In genomic region chr11:7898666-7899283, GRCh38 we compare ENCODE assay signal across 29 cellular contexts. TPM values are rescaled to one million over a fixed set of nuclear protein-coding genes. Genes with fewer than 3 reads are reported as not detected.
"Had no signal": no experiment of that assay in that cellular context is flagged by ENCODE, and none has a peak within 500 bp of the region (broad histone marks: within the 10 kb centered on the region; RNA-seq: fewer than 3 reads in every experiment).

No MANE protein-coding gene starts in this region.

- H3K36me3 ChIP-seq: lower lobe of right lung, pancreas, prostate gland, spleen, suprapubic skin, thoracic aorta, tibial artery, uterus had no signal

- H3K27ac ChIP-seq: lower lobe of right lung, pancreas, prostate gland, spleen, suprapubic skin, thoracic aorta, tibial artery, uterus had no signal

- H3K4me3 ChIP-seq: lower lobe of right lung, pancreas, prostate gland, skin epidermis, spleen, suprapubic skin, thoracic aorta, tibial artery, uterus had no signal

- DNase-seq: kidney glomerular epithelial cell; left cardiac atrium; lower lobe of right lung; mammary epithelial cell; mesenchymal stem cell; naive thymus-derived CD8-positive, alpha-beta T cell; nucleus accumbens; pancreas; posterior cingulate gyrus; retina; right cardiac atrium; spleen; stimulated activated CD4-positive, alpha-beta T cell treated with anti-CD3 and anti-CD28 coated beads, Interleukin-4, amount 100 ng/mL, for 24 hours; stimulated activated naive CD4-positive, alpha-beta T cell; tibial artery; uterus had no signal

- H3K27me3 ChIP-seq: pancreas, spleen, suprapubic skin, tibial artery, uterus had no signal

- H3K9me3 ChIP-seq: lower lobe of right lung, pancreas, prostate gland, suprapubic skin, thoracic aorta, tibial artery, uterus had no signal

- ATAC-seq: left cardiac atrium; left lobe of liver; lower lobe of right lung; naive thymus-derived CD8-positive, alpha-beta T cell; pancreas; sciatic nerve; stimulated activated effector memory CD8-positive, alpha-beta T cell treated with anti-CD3 and anti-CD28 coated beads, Interleukin-12 subunit alpha, Interleukin-12 subunit beta, amount 100 ng/mL, for 72 hours had no signal

- FAIRE-seq: keratinocyte, pancreas had no signal

- H3K4me1 ChIP-seq: lower lobe of right lung, prostate gland, spleen, suprapubic skin, tibial artery, uterus had no signal

RNA-seq across cellular contexts. Expression of gene OR10A6, which starts 32.3 kb away (rescaled TPM):
- total RNA-seq: left cardiac atrium; left lobe of liver; liver; lower lobe of right lung; mammary epithelial cell; mucosa of gallbladder; naive thymus-derived CD8-positive, alpha-beta T cell; neural crest cell; pancreas; prostate gland; right cardiac atrium; sciatic nerve; spleen; subcutaneous adipose tissue; thoracic aorta; ureter; uterus had no signal
- polyA plus RNA-seq: liver; naive thymus-derived CD8-positive, alpha-beta T cell; pancreas; right cardiac atrium; spleen had no signal

RNA-seq across cellular contexts. Expression of gene OR10A3, which starts 42.7 kb away (rescaled TPM):
- total RNA-seq: left cardiac atrium; left lobe of liver; liver; lower lobe of right lung; mucosa of gallbladder; naive thymus-derived CD8-positive, alpha-beta T cell; neural crest cell; pancreas; prostate gland; right cardiac atrium; sciatic nerve; spleen; subcutaneous adipose tissue; suprapubic skin; thoracic aorta; ureter; uterus had no signal
- polyA plus RNA-seq: liver; mammary epithelial cell; naive thymus-derived CD8-positive, alpha-beta T cell; pancreas; right cardiac atrium; spleen had no signal
